8 cellular contexts compared by ENCODE assay signal in genomic region chr4:6909113-6909969, GRCh38. TPM values are rescaled to one million over a fixed set of nuclear protein-coding genes. Genes with fewer than 3 reads are reported as not detected.
DNase-seq lines count a peak whose midpoint lies in the region; ATAC-seq and TF ChIP-seq lines count a peak whose summit lies in the region.

TSS of gene TBC1D14 (plus strand) at chr4:6909826. CDS start at chr4:6923390, 13,564 bp downstream.

- H3K36me3 ChIP-seq in iPS-18a (ENCODE audit: control insufficient read depth, low read depth, low read length) (no peaks in the 10 kb centered on the region), skeletal muscle tissue (ENCODE audit: control insufficient read depth in 3 of 3, insufficient read depth in 3 of 3, low read length in 3 of 3) (no peaks in the 10 kb centered on the region)

- peaks cover 37% of the 10 kb centered on the region for H3K27me3 ChIP-seq in iPS-18a (ENCODE audit: control insufficient read depth, insufficient read depth, low read length)
- peaks cover 0 to 6% (median 3%) of the 10 kb centered on the region in 3 donors for H3K27me3 ChIP-seq in skeletal muscle tissue (ENCODE audit: control insufficient read depth in 3 of 3, insufficient read depth in 3 of 3, low read length in 3 of 3)

- ATAC-seq in HG02885 (IDR thresholded peaks at IDR 0.05; ENCODE audit: poor library complexity, unreplicated experiment), result peak; percentile 86

- TF ChIP-seq CTCF in brain (conservative IDR thresholded peaks at IDR 0.05), result peak in 1 of 2 experiments; percentile 34

- DNase-seq in DMS 273 (lab: John Stamatoyannopoulos, UW; ENCODE audit: unreplicated experiment) (peak; percentile 87), DMS 273 treated with DMSO at 0.1 percent for 48 hours (lab: John Stamatoyannopoulos, UW) (no peak), NCI-H1930 (lab: John Stamatoyannopoulos, UW) (peak; percentile 77 to 86), UCSD-AML1 (lab: John Stamatoyannopoulos, UW; ENCODE audit: unreplicated experiment) (peak; percentile 91)

- H3K27ac ChIP-seq in iPS-18a (ENCODE audit: low read length) (no peak within 1 kb of the TSS), skeletal muscle tissue (ENCODE audit: low read depth, low read length) (peak within 1 kb of the TSS; percentile 94)

- H3K9ac ChIP-seq in iPS-18a (ENCODE audit: low read length) (peak within 1 kb of the TSS; percentile 76), skeletal muscle tissue (ENCODE audit: low read depth in 1 of 3, low read length in 3 of 3) (peak within 1 kb of the TSS; percentile 84 to 92 (median 92))

- H3K4me1 Mint-ChIP-seq in brain, result peaks cover 53% of the 10 kb centered on the region

- H3K9me3 Mint-ChIP-seq in brain, result no peaks in the 10 kb centered on the region

- H3K4me3 Mint-ChIP-seq in brain, result peak within 1 kb of the TSS; percentile 95 to 97 (median 96)

- H3K36me3 Mint-ChIP-seq in brain, result no peaks in the 10 kb centered on the region

- H3K27me3 Mint-ChIP-seq in brain, result peaks cover 7% of the 10 kb centered on the region

- H3K9me3 ChIP-seq in iPS-18a (ENCODE audit: control insufficient read depth, low read depth, low read length) (no peaks in the 10 kb centered on the region), skeletal muscle tissue (ENCODE audit: control insufficient read depth in 3 of 3, low read length in 3 of 3) (no peaks in the 10 kb centered on the region)

- H3K27ac Mint-ChIP-seq in brain, result peak within 1 kb of the TSS; percentile 94 to 99 (median 96)

- H3K4me3 ChIP-seq in iPS-18a (ENCODE audit: low read length) (peak within 1 kb of the TSS; percentile 87), skeletal muscle tissue (ENCODE audit: low read length in 3 of 3) (peak within 1 kb of the TSS; percentile 87 to 89 (median 88))

- peaks cover 20% of the 10 kb centered on the region for H3K4me1 ChIP-seq in iPS-18a (ENCODE audit: control insufficient read depth, low read depth, low read length)
- peaks cover 36 to 46% (median 42%) of the 10 kb centered on the region in 3 donors for H3K4me1 ChIP-seq in skeletal muscle tissue (ENCODE audit: control insufficient read depth in 3 of 3, insufficient read depth in 3 of 3, low read length in 3 of 3)

RNA-seq across cellular contexts. Expression of gene TBC1D14, which starts in this region (rescaled TPM):
- 56.0 TPM for polyA plus RNA-seq in brain (ENCODE audit: insufficient read depth, low read depth, low replicate concordance)
- total RNA-seq in skeletal muscle tissue, result 40.2 TPM
